Comparison of ENCODE assay signal across 21 cellular contexts in genomic region chr5:4212981-4213819, GRCh38.
"Had no signal": no experiment of that assay in that cellular context is flagged by ENCODE, and none has a peak within 500 bp of the region (broad histone marks: within the 10 kb centered on the region; RNA-seq: fewer than 3 reads in every experiment).

No MANE protein-coding gene starts in this region.

- H3K36me3 ChIP-seq: colonic mucosa, left lung had no signal

- H3K27ac ChIP-seq: body of pancreas, colonic mucosa, left lung, VCaP had no signal

- H3K4me3 ChIP-seq: body of pancreas, colonic mucosa, left lung, mucosa of descending colon had no signal

- H3K9me3 ChIP-seq: body of pancreas, colonic mucosa, left lung had no signal

- DNase-seq: activated CD4-positive, alpha-beta T cell treated with anti-CD3 and anti-CD28 coated beads for 4 hours; activated CD8-positive, alpha-beta memory T cell treated with anti-CD3 and anti-CD28 coated beads, Interleukin-2, amount 50 U/mL, for 4 hours; activated CD8-positive, alpha-beta T cell treated with anti-CD3 and anti-CD28 coated beads, Interleukin-2, amount 10 ng/mL, durations not matched to agents 7 days and 5 days; activated gamma-delta T cell treated with Interleukin-2 at 50 U/mL for 16 hours; amniotic stem cell; body of pancreas; central memory CD4-positive, alpha-beta T cell; colonic mucosa; effector CD4-positive, alpha-beta T cell; foreskin melanocyte; head of caudate nucleus; left lung; mucosa of descending colon; naive thymus-derived CD4-positive, alpha-beta T cell; nucleus accumbens; posterior cingulate gyrus; retina; T-helper 1 cell; T1000 had no signal

- ATAC-seq: activated CD8-positive, alpha-beta T cell treated with anti-CD3 and anti-CD28 coated beads, Interleukin-2, amount 10 ng/mL, durations not matched to agents 7 days and 5 days; body of pancreas; left lung; mucosa of descending colon; naive thymus-derived CD4-positive, alpha-beta T cell; stimulated activated memory B cell treated with anti-CD40 and anti-IgM and Interleukin-4, amounts not matched to agents 10 μg/mL and 1 μg/mL and 100 μg/mL, for 72 hours had no signal

- H3K4me1 ChIP-seq: body of pancreas, colonic mucosa, left lung had no signal

- H3K27me3 ChIP-seq: body of pancreas, colonic mucosa, left lung had no signal
